9 cellular contexts compared by ENCODE assay signal in genomic region chr3:38022887-38023709, GRCh38. TPM values are rescaled to one million over a fixed set of nuclear protein-coding genes. Genes with fewer than 3 reads are reported as not detected.
DNase-seq lines count a peak whose midpoint lies in the region; ATAC-seq and TF ChIP-seq lines count a peak whose summit lies in the region.
"Had no signal": no experiment of that assay in that cellular context is flagged by ENCODE, and none has a peak within 500 bp of the region (broad histone marks: within the 10 kb centered on the region; RNA-seq: fewer than 3 reads in every experiment).

No MANE protein-coding gene starts in this region.

- intact Hi-C loops in naive thymus-derived CD4-positive, alpha-beta T cell (cut with micrococcal nuclease) = no loop called here
- intact Hi-C loops in vagina (cut with DNase I) = no loop called here

- peaks cover 22% of the 10 kb centered on the region for H3K4me1 Mint-ChIP-seq in stimulated activated naive CD8-positive, alpha-beta T cell treated with anti-CD3 and anti-CD28 coated beads, Interleukin-15, Interleukin-2, amounts not matched to agents 100 ng/mL and 50 ng/mL, for 24 hours (ENCODE audit: low read depth)
- H3K4me1 Mint-ChIP-seq in naive thymus-derived CD4-positive, alpha-beta T cell = peaks cover 20 to 42% (median 32%) of the 10 kb centered on the region in 7 donors

- no peak for DNase-seq in stimulated activated naive CD8-positive, alpha-beta T cell treated with anti-CD3 and anti-CD28 coated beads, Interleukin-15, Interleukin-2, amounts not matched to agents 100 U/mL and 50 U/mL, for 24 hours
- DNase-seq in cardiac fibroblast (ENCODE audit: low read depth in 2 of 2) = no peak
- DNase-seq in naive thymus-derived CD4-positive, alpha-beta T cell = no peak
- no peak for DNase-seq in vagina (ENCODE audit: extremely low spot score in 2 of 2)
- DNase-seq: NCI-H1694 treated with DMSO at 0.1 percent for 48 hours had no signal

- H3K9me3 ChIP-seq in naive thymus-derived CD4-positive, alpha-beta T cell (ENCODE audit: control insufficient read depth in 2 of 3, low read length in 3 of 3) = no peaks in the 10 kb centered on the region
- no peaks in the 10 kb centered on the region for H3K9me3 ChIP-seq in vagina

- no peaks in the 10 kb centered on the region for H3K36me3 Mint-ChIP-seq in stimulated activated naive CD8-positive, alpha-beta T cell treated with anti-CD3 and anti-CD28 coated beads, Interleukin-15, Interleukin-2, amounts not matched to agents 100 ng/mL and 50 ng/mL, for 24 hours (ENCODE audit: low read depth)
- peaks cover 0 to 20% (median 4%) of the 10 kb centered on the region in 5 donors for H3K36me3 Mint-ChIP-seq in naive thymus-derived CD4-positive, alpha-beta T cell

- CTCF ChIA-PET in naive thymus-derived CD4-positive, alpha-beta T cell (lab: Charles Lee) = interaction anchor here (1.7 kb wide), 1 partner anchor 19 kb away, joined by 11 read pairs; no protein-coding TSS in a partner anchor

- H3K4me3 ChIP-seq in cardiac fibroblast (replicated peaks in 1 of 2; ENCODE audit: low read depth in 2 of 2, low read length in 2 of 2) = peak overlapping the region; percentile 71 to 76
- peak overlapping the region; percentile 98 for H3K4me3 ChIP-seq in naive thymus-derived CD4-positive, alpha-beta T cell (ENCODE audit: low read length)
- peak overlapping the region; percentile 65 to 70 for H3K4me3 ChIP-seq in vagina

- no peak for TF ChIP-seq CTCF in cardiac fibroblast (IDR thresholded peaks at IDR 0.05; ENCODE audit: low read depth, low read length)
- no peak for TF ChIP-seq CTCF in vagina (IDR thresholded peaks at IDR 0.05)

- peak overlapping the region; percentile 91 for H3K4me3 Mint-ChIP-seq in stimulated activated naive CD8-positive, alpha-beta T cell treated with anti-CD3 and anti-CD28 coated beads, Interleukin-15, Interleukin-2, amounts not matched to agents 100 ng/mL and 50 ng/mL, for 24 hours
- H3K4me3 Mint-ChIP-seq in naive thymus-derived CD4-positive, alpha-beta T cell = peak overlapping the region; percentile 78 to 98 (median 88)

- H3K36me3 ChIP-seq in naive thymus-derived CD4-positive, alpha-beta T cell (ENCODE audit: control insufficient read depth in 2 of 3, insufficient read depth in 3 of 3, low read length in 3 of 3) = peaks cover 0 to 25% (median 3%) of the 10 kb centered on the region in 3 experiments
- H3K36me3 ChIP-seq in vagina = peaks cover 0 to 7% of the 10 kb centered on the region in 2 donors

- POLR2A ChIA-PET in naive thymus-derived CD4-positive, alpha-beta T cell (lab: Charles Lee) = interaction anchor here (1.3 to 1.6 kb wide), 3 partner anchors 10 to 115 kb away, joined by 3 to 6 read pairs (median 4); no protein-coding TSS in a partner anchor

- H3K9me3 Mint-ChIP-seq in stimulated activated naive CD8-positive, alpha-beta T cell treated with anti-CD3 and anti-CD28 coated beads, Interleukin-15, Interleukin-2, amounts not matched to agents 100 ng/mL and 50 ng/mL, for 24 hours = no peaks in the 10 kb centered on the region
- H3K9me3 Mint-ChIP-seq in naive thymus-derived CD4-positive, alpha-beta T cell = peaks cover 0 to 2% (median 0%) of the 10 kb centered on the region in 11 donors

- ATAC-seq in stimulated activated naive CD8-positive, alpha-beta T cell treated with anti-CD3 and anti-CD28 coated beads, Interleukin-15, Interleukin-2, amounts not matched to agents 100 U/mL and 50 U/mL, for 24 hours = no peak
- no peak for ATAC-seq in naive thymus-derived CD4-positive, alpha-beta T cell
- ATAC-seq in GM18498 (IDR thresholded peaks at IDR 0.05; ENCODE audit: unreplicated experiment) = no peak
- no peak for ATAC-seq in HG03469 (IDR thresholded peaks at IDR 0.05; ENCODE audit: unreplicated experiment)
- ATAC-seq in GM18505 (IDR thresholded peaks at IDR 0.05; ENCODE audit: unreplicated experiment) = no peak

- H3K27me3 ChIP-seq in naive thymus-derived CD4-positive, alpha-beta T cell (ENCODE audit: control insufficient read depth in 2 of 2, insufficient read depth in 2 of 2, low read length in 2 of 2) = no peaks in the 10 kb centered on the region
- no peaks in the 10 kb centered on the region for H3K27me3 ChIP-seq in vagina

- no peak for TF ChIP-seq POLR2A in vagina (IDR thresholded peaks at IDR 0.05)
- TF ChIP-seq POLR2A in GM18505 (IDR thresholded peaks at IDR 0.05; ENCODE audit: borderline replicate concordance, extremely low read depth, insufficient read depth, insufficient read length) = no peak

- H3K27me3 Mint-ChIP-seq in stimulated activated naive CD8-positive, alpha-beta T cell treated with anti-CD3 and anti-CD28 coated beads, Interleukin-15, Interleukin-2, amounts not matched to agents 100 ng/mL and 50 ng/mL, for 24 hours = no peaks in the 10 kb centered on the region
- peaks cover 0 to 13% (median 0%) of the 10 kb centered on the region in 5 donors for H3K27me3 Mint-ChIP-seq in naive thymus-derived CD4-positive, alpha-beta T cell

- peak overlapping the region; percentile 85 for H3K27ac ChIP-seq in naive thymus-derived CD4-positive, alpha-beta T cell (ENCODE audit: low read depth, low read length)
- peak overlapping the region; percentile 97 for H3K27ac ChIP-seq in vagina

- H3K4me1 ChIP-seq in naive thymus-derived CD4-positive, alpha-beta T cell (ENCODE audit: control insufficient read depth in 2 of 2, insufficient read depth in 2 of 2, low read length in 2 of 2) = peaks cover 17 to 22% of the 10 kb centered on the region in 2 donors
- peaks cover 48% of the 10 kb centered on the region for H3K4me1 ChIP-seq in vagina

- H3K27ac Mint-ChIP-seq in stimulated activated naive CD8-positive, alpha-beta T cell treated with anti-CD3 and anti-CD28 coated beads, Interleukin-15, Interleukin-2, amounts not matched to agents 100 ng/mL and 50 ng/mL, for 24 hours = no peak overlapping the region
- H3K27ac Mint-ChIP-seq in naive thymus-derived CD4-positive, alpha-beta T cell = peak overlapping the region; percentile 81 to 99 (median 90)

RNA-seq across cellular contexts. Expression of gene PLCD1, which starts 6.3 kb away (rescaled TPM):
- total RNA-seq in naive thymus-derived CD4-positive, alpha-beta T cell = 10 to 100 TPM; 18.4 to 44.0 (median 41.3) TPM
- polyA plus RNA-seq in naive thymus-derived CD4-positive, alpha-beta T cell = 10 to 100 TPM; 13.1 to 26.3 TPM
- total RNA-seq in vagina = 68.5 TPM

RNA-seq across cellular contexts. Expression of gene DLEC1, which starts 15.9 kb away (rescaled TPM):
- 1 to 10 TPM; 1.5 to 9.4 (median 7.5) TPM for total RNA-seq in naive thymus-derived CD4-positive, alpha-beta T cell
- polyA plus RNA-seq in naive thymus-derived CD4-positive, alpha-beta T cell = under 1 TPM; 0.41 to 0.73 TPM
- 0.25 TPM for total RNA-seq in vagina

RNA-seq across cellular contexts. Expression of gene VILL, which starts 32.5 kb away (rescaled TPM):
- 10 to 100 TPM; 22.4 to 43.3 (median 29.5) TPM for total RNA-seq in naive thymus-derived CD4-positive, alpha-beta T cell
- 10 to 100 TPM; 15.7 to 28.9 TPM for polyA plus RNA-seq in naive thymus-derived CD4-positive, alpha-beta T cell
- 7.9 TPM for total RNA-seq in vagina
